11 cellular contexts compared by ENCODE assay signal in genomic region chrX:13168276-13168675, GRCh38.
DNase-seq lines count a peak whose midpoint lies in the region; ATAC-seq and TF ChIP-seq lines count a peak whose summit lies in the region.
"Had no signal": no experiment of that assay in that cellular context is flagged by ENCODE, and none has a peak within 500 bp of the region (broad histone marks: within the 10 kb centered on the region; RNA-seq: fewer than 3 reads in every experiment).

No MANE protein-coding gene starts in this region.

- H3K4me1 ChIP-seq in SJCRH30 (peaks cover 33% of the 10 kb centered on the region), esophagus squamous epithelium (peaks cover 0 to 13% (median 0%) of the 10 kb centered on the region in 3 donors), smooth muscle cell (ENCODE audit: low read depth) (peaks cover 31% of the 10 kb centered on the region), trophoblast cell (ENCODE audit: control insufficient read depth in 1 of 2, insufficient read depth in 2 of 2, low read length in 2 of 2) (peaks cover 0 to 4% of the 10 kb centered on the region in 2 experiments)

- H3K9ac ChIP-seq in smooth muscle cell (ENCODE audit: low read depth), result no peak overlapping the region
- H3K9ac ChIP-seq in trophoblast cell (ENCODE audit: low read length), result no peak overlapping the region

- TF ChIP-seq CTCF in esophagus squamous epithelium (IDR thresholded peaks at IDR 0.05), result no peak
- TF ChIP-seq CTCF in smooth muscle cell (IDR thresholded peaks at IDR 0.05; ENCODE audit: borderline replicate concordance, insufficient read depth, poor library complexity, severe bottlenecking), result no peak

- no peak overlapping the region for H3K4me3 ChIP-seq in SJCRH30
- no peak overlapping the region for H3K4me3 ChIP-seq in esophagus squamous epithelium
- no peak overlapping the region for H3K4me3 ChIP-seq in smooth muscle cell
- no peak overlapping the region for H3K4me3 ChIP-seq in trophoblast cell (ENCODE audit: low read depth, low read length)

- no peaks in the 10 kb centered on the region for H3K27me3 Mint-ChIP-seq in T-helper 1 cell treated with Interleukin-12 subunit alpha and Interleukin-12 subunit beta and Interleukin-4 antibody, amounts not matched to agents 30 μg/mL and 1 μg/mL, for 36 hours (ENCODE audit: low read depth)

- intact Hi-C loops in esophagus squamous epithelium (cut with DNase I), result no loop called here

- no peaks in the 10 kb centered on the region for H4K20me1 ChIP-seq in smooth muscle cell (ENCODE audit: low read depth)

- DNase-seq in T-helper 1 cell (no peak), SJCRH30 (no peak), esophagus squamous epithelium (lab: John Stamatoyannopoulos, UW) (no peak), smooth muscle cell (lab: John Stamatoyannopoulos, UW; ENCODE audit: unreplicated experiment) (no peak), SKM-1 treated with dmso at 0.1 percent for 144 hours (lab: John Stamatoyannopoulos, UW; ENCODE audit: unreplicated experiment) (no peak), trophoblast cell (no peak)
- DNase-seq: effector memory CD4-positive, alpha-beta T cell; H7; NCI-H1930 had no signal

- no peak overlapping the region for H4K8ac ChIP-seq in trophoblast cell (ENCODE audit: low read depth, low read length)

- H2BK120ac ChIP-seq in trophoblast cell (ENCODE audit: insufficient read depth, low read length, poor library complexity), result no peak overlapping the region

- no peak for ATAC-seq in GM18517 (IDR thresholded peaks at IDR 0.05; ENCODE audit: unreplicated experiment)

- H3F3A ChIP-seq in smooth muscle cell (ENCODE audit: low read depth), result no peaks in the 10 kb centered on the region

- H4K12ac ChIP-seq in trophoblast cell (ENCODE audit: low read depth, low read length), result no peak overlapping the region

- no peak overlapping the region for H3K14ac ChIP-seq in trophoblast cell (ENCODE audit: low read length)

- H4K91ac ChIP-seq in trophoblast cell (ENCODE audit: low read depth, low read length), result no peak overlapping the region

- H3K9me3 ChIP-seq in SJCRH30 (replicated peaks) (peaks cover 7% of the 10 kb centered on the region; the same call in 1 of the 2 replicates), esophagus squamous epithelium (no peaks in the 10 kb centered on the region), smooth muscle cell (replicated peaks; ENCODE audit: low read depth) (no peaks in the 10 kb centered on the region), trophoblast cell (ENCODE audit: insufficient read depth, low read depth, low read length) (no peaks in the 10 kb centered on the region)

- H3K79me1 ChIP-seq in trophoblast cell (ENCODE audit: low read length), result no peaks in the 10 kb centered on the region

- H3K4ac ChIP-seq in trophoblast cell (ENCODE audit: low read depth, low read length), result no peak overlapping the region

- no peak overlapping the region for H2AK5ac ChIP-seq in trophoblast cell (ENCODE audit: low read length)

- no peak for TF ChIP-seq POLR2A in esophagus squamous epithelium (IDR thresholded peaks at IDR 0.05)

- no peaks in the 10 kb centered on the region for H3K27me3 ChIP-seq in SJCRH30
- no peaks in the 10 kb centered on the region for H3K27me3 ChIP-seq in esophagus squamous epithelium
- no peaks in the 10 kb centered on the region for H3K27me3 ChIP-seq in smooth muscle cell (ENCODE audit: low read depth)
- H3K27me3 ChIP-seq in trophoblast cell (ENCODE audit: insufficient read depth, low read length), result no peaks in the 10 kb centered on the region

- H2AFZ ChIP-seq in smooth muscle cell (ENCODE audit: low read depth) (peak overlapping the region; percentile 81), trophoblast cell (ENCODE audit: insufficient read depth, low read length, poor library complexity) (no peak overlapping the region)

- no peak overlapping the region for H3K18ac ChIP-seq in trophoblast cell (ENCODE audit: low read length)

- H3K23ac ChIP-seq in trophoblast cell (ENCODE audit: low read length), result no peak overlapping the region

- peaks cover 7% of the 10 kb centered on the region for H3K36me3 Mint-ChIP-seq in T-helper 1 cell treated with Interleukin-12 subunit alpha and Interleukin-12 subunit beta and Interleukin-4 antibody, amounts not matched to agents 30 μg/mL and 1 μg/mL, for 36 hours (ENCODE audit: low read depth)

- no peaks in the 10 kb centered on the region for H3K79me2 ChIP-seq in smooth muscle cell (ENCODE audit: low read depth)
- no peaks in the 10 kb centered on the region for H3K79me2 ChIP-seq in trophoblast cell (ENCODE audit: control insufficient read depth, insufficient read depth, low read length, poor library complexity)

- H2BK12ac ChIP-seq in trophoblast cell (ENCODE audit: low read length), result no peak overlapping the region

- H3K27ac ChIP-seq in SJCRH30 (peak overlapping the region; percentile 81; the same call in 1 of the 2 replicates), esophagus squamous epithelium (peak overlapping the region in 3 of 4 donors; percentile 28 to 64 (median 45)), smooth muscle cell (ENCODE audit: low read depth) (no peak overlapping the region), trophoblast cell (ENCODE audit: low read depth, low read length) (no peak overlapping the region)

- peak overlapping the region; percentile 84 for H3K27ac Mint-ChIP-seq in T-helper 1 cell treated with Interleukin-12 subunit alpha and Interleukin-12 subunit beta and Interleukin-4 antibody, amounts not matched to agents 30 μg/mL and 1 μg/mL, for 36 hours

- H3K36me3 ChIP-seq in SJCRH30 (no peaks in the 10 kb centered on the region), esophagus squamous epithelium (no peaks in the 10 kb centered on the region), smooth muscle cell (ENCODE audit: low read depth) (no peaks in the 10 kb centered on the region), trophoblast cell (ENCODE audit: control insufficient read depth in 1 of 2, insufficient read depth in 2 of 2, low read length in 2 of 2) (no peaks in the 10 kb centered on the region)

- H3K4me1 Mint-ChIP-seq in T-helper 1 cell treated with Interleukin-12 subunit alpha and Interleukin-12 subunit beta and Interleukin-4 antibody, amounts not matched to agents 30 μg/mL and 1 μg/mL, for 36 hours (ENCODE audit: low read depth), result peaks cover 22% of the 10 kb centered on the region

- WGBS in esophagus squamous epithelium, 2 donors, result 70 to 74% methylated on average over 5 of the region's 5 CpGs
- WGBS in smooth muscle cell (ENCODE audit: low lambda C conversion rate), result 91% methylated on average over 5 of the region's 5 CpGs
- WGBS in trophoblast cell (ENCODE audit: extremely low coverage, insufficient coverage, insufficient read length), result no CpG with 5 or more reads among the region's 5 CpGs

- H3K9me3 Mint-ChIP-seq in T-helper 1 cell treated with Interleukin-12 subunit alpha and Interleukin-12 subunit beta and Interleukin-4 antibody, amounts not matched to agents 30 μg/mL and 1 μg/mL, for 36 hours, result peaks cover 11% of the 10 kb centered on the region

- H3K4me2 ChIP-seq in smooth muscle cell, result no peak overlapping the region
- H3K4me2 ChIP-seq in trophoblast cell (ENCODE audit: low read length), result no peak overlapping the region

- peak overlapping the region; percentile 59 for H3K4me3 Mint-ChIP-seq in T-helper 1 cell treated with Interleukin-12 subunit alpha and Interleukin-12 subunit beta and Interleukin-4 antibody, amounts not matched to agents 30 μg/mL and 1 μg/mL, for 36 hours

- H2BK5ac ChIP-seq in trophoblast cell (ENCODE audit: low read depth, low read length, poor library complexity), result no peak overlapping the region

Comparison
In these comparisons a context has a peak if more than half of its experiments do, and no peak if none do; other contexts are left out.
1. H3K27ac ChIP-seq: peak in SJCRH30 (single experiment) and esophagus squamous epithelium (3 of 4); none in smooth muscle cell (single experiment) and trophoblast cell (single experiment).